In the genomic region with DNA sequence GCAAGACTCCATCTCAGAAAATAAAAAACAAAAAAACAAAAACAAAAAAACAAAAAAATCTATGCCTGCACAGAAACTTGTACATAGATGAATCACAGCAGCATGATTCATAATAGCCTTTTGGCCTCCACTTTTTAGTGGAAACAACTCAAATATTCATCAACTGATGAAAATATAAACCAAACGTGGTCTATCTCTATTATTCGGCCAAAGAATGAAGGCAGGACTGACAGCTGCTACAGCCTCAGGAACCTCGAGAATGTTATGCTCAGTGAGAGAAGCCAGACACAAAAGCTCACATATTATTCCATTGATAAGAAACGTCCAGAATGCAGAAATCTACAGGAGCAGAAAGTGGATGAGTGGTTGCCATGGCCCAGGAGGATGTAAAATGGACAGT, we compare ENCODE assay signal across 1 cellular context.
A peak's percentile ranks its signal among the peaks of the same experiment; 100 is the strongest.
TF ChIP-seq lines count a peak whose summit lies in the region.

No MANE protein-coding gene starts in this region.

TF ChIP-seq in HCT116, 20 proteins besides CTCF, POLR2A, EP300 and RAD21:
- TF ChIP-seq TCF7L2 (IDR thresholded peaks at IDR 0.05; ENCODE audit: borderline replicate concordance, extremely low read depth, insufficient read depth, insufficient read length) (no peak), JUND (IDR thresholded peaks at IDR 0.05) (peak; percentile 39; the same call in 1 of the 2 replicates), FOSL1 (IDR thresholded peaks at IDR 0.05; ENCODE audit: low read depth) (peak; percentile 70), ZNF274 (IDR thresholded peaks at IDR 0.05; ENCODE audit: low read depth, low read length) (no peak), CBX3 (IDR thresholded peaks at IDR 0.05; ENCODE audit: low read depth) (no peak), YY1 (IDR thresholded peaks at IDR 0.05; ENCODE audit: extremely low read depth, insufficient replicate concordance, low read depth, low read length) (no peak), EZH2phosphoT487 (IDR thresholded peaks at IDR 0.05; ENCODE audit: borderline replicate concordance) (no peak), POLR2AphosphoS5 (IDR thresholded peaks at IDR 0.05; ENCODE audit: low read depth, low read length) (no peak), SIN3A (IDR thresholded peaks at IDR 0.05; ENCODE audit: low read depth) (no peak), SP1 (IDR thresholded peaks at IDR 0.05; ENCODE audit: low read depth) (0 out of 2 replicates have a peak, but pooled peaks have one; percentile 18), ZFX (IDR thresholded peaks at IDR 0.05) (no peak)
- TF ChIP-seq, protein P1, sequence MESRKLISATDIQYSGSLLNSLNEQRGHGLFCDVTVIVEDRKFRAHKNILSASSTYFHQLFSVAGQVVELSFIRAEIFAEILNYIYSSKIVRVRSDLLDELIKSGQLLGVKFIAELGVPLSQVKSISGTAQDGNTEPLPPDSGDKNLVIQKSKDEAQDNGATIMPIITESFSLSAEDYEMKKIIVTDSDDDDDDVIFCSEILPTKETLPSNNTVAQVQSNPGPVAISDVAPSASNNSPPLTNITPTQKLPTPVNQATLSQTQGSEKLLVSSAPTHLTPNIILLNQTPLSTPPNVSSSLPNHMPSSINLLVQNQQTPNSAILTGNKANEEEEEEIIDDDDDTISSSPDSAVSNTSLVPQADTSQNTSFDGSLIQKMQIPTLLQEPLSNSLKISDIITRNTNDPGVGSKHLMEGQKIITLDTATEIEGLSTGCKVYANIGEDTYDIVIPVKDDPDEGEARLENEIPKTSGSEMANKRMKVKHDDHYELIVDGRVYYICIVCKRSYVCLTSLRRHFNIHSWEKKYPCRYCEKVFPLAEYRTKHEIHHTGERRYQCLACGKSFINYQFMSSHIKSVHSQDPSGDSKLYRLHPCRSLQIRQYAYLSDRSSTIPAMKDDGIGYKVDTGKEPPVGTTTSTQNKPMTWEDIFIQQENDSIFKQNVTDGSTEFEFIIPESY (IDR thresholded peaks at IDR 0.05; ENCODE audit: extremely low read depth, insufficient replicate concordance, low read length) = no peak
- TF ChIP-seq, protein P2, sequence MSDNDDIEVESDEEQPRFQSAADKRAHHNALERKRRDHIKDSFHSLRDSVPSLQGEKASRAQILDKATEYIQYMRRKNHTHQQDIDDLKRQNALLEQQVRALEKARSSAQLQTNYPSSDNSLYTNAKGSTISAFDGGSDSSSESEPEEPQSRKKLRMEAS (IDR thresholded peaks at IDR 0.05) = no peak
- TF ChIP-seq, protein P3, sequence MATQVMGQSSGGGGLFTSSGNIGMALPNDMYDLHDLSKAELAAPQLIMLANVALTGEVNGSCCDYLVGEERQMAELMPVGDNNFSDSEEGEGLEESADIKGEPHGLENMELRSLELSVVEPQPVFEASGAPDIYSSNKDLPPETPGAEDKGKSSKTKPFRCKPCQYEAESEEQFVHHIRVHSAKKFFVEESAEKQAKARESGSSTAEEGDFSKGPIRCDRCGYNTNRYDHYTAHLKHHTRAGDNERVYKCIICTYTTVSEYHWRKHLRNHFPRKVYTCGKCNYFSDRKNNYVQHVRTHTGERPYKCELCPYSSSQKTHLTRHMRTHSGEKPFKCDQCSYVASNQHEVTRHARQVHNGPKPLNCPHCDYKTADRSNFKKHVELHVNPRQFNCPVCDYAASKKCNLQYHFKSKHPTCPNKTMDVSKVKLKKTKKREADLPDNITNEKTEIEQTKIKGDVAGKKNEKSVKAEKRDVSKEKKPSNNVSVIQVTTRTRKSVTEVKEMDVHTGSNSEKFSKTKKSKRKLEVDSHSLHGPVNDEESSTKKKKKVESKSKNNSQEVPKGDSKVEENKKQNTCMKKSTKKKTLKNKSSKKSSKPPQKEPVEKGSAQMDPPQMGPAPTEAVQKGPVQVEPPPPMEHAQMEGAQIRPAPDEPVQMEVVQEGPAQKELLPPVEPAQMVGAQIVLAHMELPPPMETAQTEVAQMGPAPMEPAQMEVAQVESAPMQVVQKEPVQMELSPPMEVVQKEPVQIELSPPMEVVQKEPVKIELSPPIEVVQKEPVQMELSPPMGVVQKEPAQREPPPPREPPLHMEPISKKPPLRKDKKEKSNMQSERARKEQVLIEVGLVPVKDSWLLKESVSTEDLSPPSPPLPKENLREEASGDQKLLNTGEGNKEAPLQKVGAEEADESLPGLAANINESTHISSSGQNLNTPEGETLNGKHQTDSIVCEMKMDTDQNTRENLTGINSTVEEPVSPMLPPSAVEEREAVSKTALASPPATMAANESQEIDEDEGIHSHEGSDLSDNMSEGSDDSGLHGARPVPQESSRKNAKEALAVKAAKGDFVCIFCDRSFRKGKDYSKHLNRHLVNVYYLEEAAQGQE (IDR thresholded peaks at IDR 0.05; ENCODE audit: low read depth) = no peak
- TF ChIP-seq, protein P4, sequence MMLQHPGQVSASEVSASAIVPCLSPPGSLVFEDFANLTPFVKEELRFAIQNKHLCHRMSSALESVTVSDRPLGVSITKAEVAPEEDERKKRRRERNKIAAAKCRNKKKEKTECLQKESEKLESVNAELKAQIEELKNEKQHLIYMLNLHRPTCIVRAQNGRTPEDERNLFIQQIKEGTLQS (IDR thresholded peaks at IDR 0.05) = no peak
